2 cellular contexts compared by ENCODE assay signal in genomic region chr12:113041560-113041959, GRCh38.
A peak's percentile ranks its signal among the peaks of the same experiment; 100 is the strongest.
TF ChIP-seq lines count a peak whose summit lies in the region.

No MANE protein-coding gene starts in this region.

TF ChIP-seq in HEK293, 187 proteins besides CTCF, POLR2A, EP300 and RAD21:
- TF ChIP-seq EGR2 (tag by site-specific recombination; IDR thresholded peaks at IDR 0.05; ENCODE audit: low read depth) (no peak), SALL2 (tag by site-specific recombination; IDR thresholded peaks at IDR 0.05; ENCODE audit: borderline replicate concordance) (no peak), ZNF768 (tag by site-specific recombination; IDR thresholded peaks at IDR 0.05) (peak; percentile 25; the same call in 1 of the 2 replicates)

TF ChIP-seq in K562, 482 proteins besides CTCF, POLR2A, EP300 and RAD21:
- TF ChIP-seq ZNF507 (tag; conservative IDR thresholded peaks at IDR 0.05), result no peak
- no peak for TF ChIP-seq CHD2 (IDR thresholded peaks at IDR 0.05; ENCODE audit: low read depth, low read length)
- TF ChIP-seq SMAD4 (CRISPR knock-in tag; conservative IDR thresholded peaks at IDR 0.05), result no peak
- TF ChIP-seq HNRNPL (IDR thresholded peaks at IDR 0.05; ENCODE audit: low read depth, low read length), result no peak
- TF ChIP-seq ARHGAP35 (IDR thresholded peaks at IDR 0.05; ENCODE audit: partially characterized antibody), result no peak
- TF ChIP-seq ZFP36 (IDR thresholded peaks at IDR 0.05; ENCODE audit: low read depth, low read length, partially characterized antibody), result peak; percentile 69
- no peak for TF ChIP-seq FIP1L1 (IDR thresholded peaks at IDR 0.05; ENCODE audit: low read depth, low read length, poor library complexity, severe bottlenecking)
- TF ChIP-seq ERF (CRISPR knock-in tag; IDR thresholded peaks at IDR 0.05), result no peak
- no peak for TF ChIP-seq TRIM25 (IDR thresholded peaks at IDR 0.05; ENCODE audit: borderline replicate concordance)
- TF ChIP-seq BCOR (IDR thresholded peaks at IDR 0.05), result peak; percentile 64; the same call in 1 of the 2 replicates
- peak; percentile 72 for TF ChIP-seq RBM25 (IDR thresholded peaks at IDR 0.05; ENCODE audit: low read depth, low read length, severe bottlenecking)
- no peak for TF ChIP-seq TFAP4 (CRISPR knock-in tag; IDR thresholded peaks at IDR 0.05; ENCODE audit: borderline replicate concordance)
- TF ChIP-seq NR0B1 (IDR thresholded peaks at IDR 0.05; ENCODE audit: partially characterized antibody), result no peak
TF ChIP-seq in K562: peak in this region for 3.
